ENCODE assay signal across 10 cellular contexts in genomic region chr17:3890893-3891219, GRCh38. TPM values are rescaled to one million over a fixed set of nuclear protein-coding genes. Genes with fewer than 3 reads are reported as not detected.
A peak's percentile ranks its signal among the peaks of the same experiment; 100 is the strongest.
DNase-seq lines count a peak whose midpoint lies in the region; ATAC-seq and TF ChIP-seq lines count a peak whose summit lies in the region.
"Had no signal": no experiment of that assay in that cellular context is flagged by ENCODE, and none has a peak within 500 bp of the region (broad histone marks: within the 10 kb centered on the region; RNA-seq: fewer than 3 reads in every experiment).

No MANE protein-coding gene starts in this region.

- peaks cover 9 to 16% (median 11%) of the 10 kb centered on the region in 3 donors for H3K27me3 Mint-ChIP-seq in CD14-positive monocyte (ENCODE audit: low read depth in 3 of 3)
- H3K27me3 Mint-ChIP-seq in HFFc6 (ENCODE audit: insufficient read depth): peaks cover 3% of the 10 kb centered on the region; the same call in 1 of the 2 replicates
- H3K27me3 Mint-ChIP-seq in chondrocyte (ENCODE audit: low read depth): no peaks in the 10 kb centered on the region

- H3K4me3 ChIP-seq in osteoblast (ENCODE audit: insufficient read depth, low read length): peak overlapping the region; percentile 48

- H3K4me3 Mint-ChIP-seq in CD14-positive monocyte: peak overlapping the region in 1 of 2 donors; percentile 90
- peak overlapping the region; percentile 73 for H3K4me3 Mint-ChIP-seq in HFFc6
- peak overlapping the region; percentile 75 for H3K4me3 Mint-ChIP-seq in chondrocyte (ENCODE audit: unreplicated experiment)

- no peak overlapping the region for H2AFZ ChIP-seq in osteoblast (ENCODE audit: low read length)

- no peak for DNase-seq in CD14-positive monocyte (ENCODE audit: low spot score)
- no peak for DNase-seq in HFFc6
- no peak for DNase-seq in chondrocyte (ENCODE audit: low spot score)
- DNase-seq in osteoblast (ENCODE audit: insufficient read length, low spot score, missing footprints): no peak
- no peak for DNase-seq in GDM1 (lab: John Stamatoyannopoulos, UW)
- no peak for DNase-seq in DMS79 (lab: John Stamatoyannopoulos, UW)
- DNase-seq in NOMO-1 treated with DMSO at 0.1 percent for 48 hours (lab: John Stamatoyannopoulos, UW; ENCODE audit: unreplicated experiment): no peak

- H3K9me3 Mint-ChIP-seq in CD14-positive monocyte: peaks cover 0 to 2% (median 0%) of the 10 kb centered on the region in 7 donors
- H3K9me3 Mint-ChIP-seq in HFFc6: no peaks in the 10 kb centered on the region
- no peaks in the 10 kb centered on the region for H3K9me3 Mint-ChIP-seq in chondrocyte (ENCODE audit: low read depth)

- peaks cover 50% of the 10 kb centered on the region for H3K4me1 ChIP-seq in osteoblast (ENCODE audit: insufficient read depth, low read length)

- no peaks in the 10 kb centered on the region for H3K27me3 ChIP-seq in osteoblast (ENCODE audit: insufficient read depth, low read length)

- no peaks in the 10 kb centered on the region for H3K9me3 ChIP-seq in osteoblast (ENCODE audit: low read depth, low read length)

- H3K36me3 ChIP-seq in osteoblast (ENCODE audit: insufficient read depth, low read length): no peaks in the 10 kb centered on the region

- TF ChIP-seq CTCF in CD14-positive monocyte (IDR thresholded peaks at IDR 0.05) (no peak), HFFc6 (IDR thresholded peaks at IDR 0.05) (no peak), chondrocyte (IDR thresholded peaks at IDR 0.05) (no peak), osteoblast (IDR thresholded peaks at IDR 0.05; ENCODE audit: extremely low read depth, low read depth, low read length) (no peak)

- H3K36me3 Mint-ChIP-seq in CD14-positive monocyte (peaks cover 9 to 16% of the 10 kb centered on the region in 2 donors), HFFc6 (ENCODE audit: low read depth) (no peaks in the 10 kb centered on the region), chondrocyte (ENCODE audit: low read depth) (no peaks in the 10 kb centered on the region)

- intact Hi-C loops in CD14-positive monocyte (cut with micrococcal nuclease): loop anchor here (5.0 kb wide), 1 partner anchor 44 kb away; the partner anchor contains the start of gene NCBP3 (in 2 of the 2)

- H3K4me2 ChIP-seq in osteoblast (ENCODE audit: insufficient read depth, low read length): peak overlapping the region; percentile 75

- peaks cover 70% of the 10 kb centered on the region for H3K4me1 Mint-ChIP-seq in CD14-positive monocyte
- peaks cover 81% of the 10 kb centered on the region for H3K4me1 Mint-ChIP-seq in HFFc6 (ENCODE audit: low read depth)
- H3K4me1 Mint-ChIP-seq in chondrocyte (ENCODE audit: low read depth): peaks cover 73% of the 10 kb centered on the region

- H3K27ac Mint-ChIP-seq in CD14-positive monocyte (peak overlapping the region in 5 of 7 donors; percentile 1 to 89 (median 72)), HFFc6 (peak overlapping the region; percentile 98), chondrocyte (ENCODE audit: unreplicated experiment) (peak overlapping the region; percentile 95)

- H3K79me2 ChIP-seq in osteoblast (ENCODE audit: insufficient read depth, low read length): peaks cover 30% of the 10 kb centered on the region

- no peaks in the 10 kb centered on the region for H4K20me1 ChIP-seq in osteoblast (ENCODE audit: insufficient read depth, low read length)

- no peak for ATAC-seq in GM21423 (IDR thresholded peaks at IDR 0.05; ENCODE audit: unreplicated experiment)

- peak overlapping the region; percentile 95 for H3K27ac ChIP-seq in osteoblast (ENCODE audit: low read depth, low read length)

RNA-seq across cellular contexts. Expression of gene CAMKK1, which starts 2.0 kb away (rescaled TPM):
- 1 to 10 TPM in 1 of 2 donors, under 1 TPM in 1; 0.74 to 1.5 TPM for polyA plus RNA-seq in CD14-positive monocyte
- 1 to 10 TPM; 5.4 to 6.9 (median 6.0) TPM for total RNA-seq in HFFc6 (2021; fragmentation: NEBNext Ultra II Directional; extraction: Animal tissue kit (Norgen Biotek cat#: 25700))
- 5.0 to 8.0 TPM (median 5.1 TPM) in 3 replicates for total RNA-seq in chondrocyte
- total RNA-seq in osteoblast: 8.7 and 9.1 TPM in 2 replicates

RNA-seq across cellular contexts. Expression of gene P2RX1, which starts 25.4 kb away (rescaled TPM):
- polyA plus RNA-seq in CD14-positive monocyte: 10 to 100 TPM; 22.9 to 33.8 TPM
- under 1 TPM in 1 of 6 experiments, not detected in 5; 0.08 TPM for total RNA-seq in HFFc6 (2021; fragmentation: NEBNext Ultra II Directional; extraction: Animal tissue kit (Norgen Biotek cat#: 25700))
- not detected in 3 replicates for total RNA-seq in chondrocyte
- under 0.01 TPM in 1 of 2 replicates, not detected in the other for total RNA-seq in osteoblast
- total RNA-seq: dermis microvascular lymphatic vessel endothelial cell, occipital lobe had no signal

RNA-seq across cellular contexts. Expression of gene NCBP3, which starts 44.8 kb away (rescaled TPM):
- 1 to 10 TPM; 4.9 to 8.5 TPM for polyA plus RNA-seq in CD14-positive monocyte
- total RNA-seq in HFFc6 (2021; fragmentation: NEBNext Ultra II Directional; extraction: Animal tissue kit (Norgen Biotek cat#: 25700)): 10 to 100 TPM; 22.4 to 28.6 (median 25.3) TPM
- total RNA-seq in chondrocyte (31.3 to 34.8 TPM (median 33.7 TPM) in 3 replicates), osteoblast (21.4 and 24.2 TPM in 2 replicates)
